Comparison of ENCODE assay signal across 23 cellular contexts in the genomic region with DNA sequence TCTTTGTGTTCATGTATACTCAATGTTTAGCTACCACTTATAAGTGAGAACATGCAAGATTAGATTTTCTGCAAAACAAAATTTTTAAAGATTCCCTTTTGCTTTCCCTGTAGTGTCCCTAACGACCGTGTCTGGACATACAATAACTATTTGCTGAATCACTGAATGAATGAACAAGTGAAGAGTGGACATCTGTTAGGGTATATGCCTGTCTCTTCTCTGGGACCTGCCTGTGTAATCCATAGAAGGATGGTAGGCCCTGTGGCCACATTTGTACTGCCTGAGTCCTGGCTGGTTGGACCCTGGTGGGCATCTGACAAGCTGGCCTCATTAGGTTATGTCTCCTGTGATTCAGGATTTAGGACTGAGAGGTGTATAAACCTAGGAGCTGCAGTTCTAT. TPM values are rescaled to one million over a fixed set of nuclear protein-coding genes. Genes with fewer than 3 reads are reported as not detected.
DNase-seq lines count a peak whose midpoint lies in the region; ATAC-seq and TF ChIP-seq lines count a peak whose summit lies in the region.
"Had no signal": no experiment of that assay in that cellular context is flagged by ENCODE, and none has a peak within 500 bp of the region (broad histone marks: within the 10 kb centered on the region; RNA-seq: fewer than 3 reads in every experiment).

No MANE protein-coding gene starts in this region.

- in situ Hi-C loops in brain microvascular endothelial cell (cut with HindIII; ENCODE audit: low pct_ligation_motif_present, low sequenced_read_pairs) = no loop called here

- H3K27me3 Mint-ChIP-seq in glutamatergic neuron (ENCODE audit: unreplicated experiment) = no peaks in the 10 kb centered on the region

- no peaks in the 10 kb centered on the region; the same call in 1 of the 2 replicates for H3F3A ChIP-seq in MM.1S (ENCODE audit: insufficient read depth, low read length)

- no peaks in the 10 kb centered on the region for H3K9me2 ChIP-seq in MM.1S (replicated peaks; ENCODE audit: insufficient read depth, low read length)

- H3K9me3 ChIP-seq in BLaER1 treated with 17β-estradiol and CSF1 and Interleukin-3, amounts not matched to agents 10 nM and 100 nM (replicated peaks in 1 of 11) = peaks cover 0 to 9% (median 0%) of the 10 kb centered on the region in 11 experiments; a peak in 3 of 22 replicates
- no peaks in the 10 kb centered on the region for H3K9me3 ChIP-seq in MM.1S (replicated peaks; ENCODE audit: insufficient read depth, low read length)
- H3K9me3 ChIP-seq in skeletal muscle tissue (ENCODE audit: control insufficient read depth in 3 of 3, low read length in 3 of 3) = no peaks in the 10 kb centered on the region
- H3K9me3 ChIP-seq in effector memory CD4-positive, alpha-beta T cell (ENCODE audit: control insufficient read depth, low read length) = no peaks in the 10 kb centered on the region
- H3K9me3 ChIP-seq: left lung had no signal

- DNase-seq in MM.1S = no peak
- no peak for DNase-seq in glutamatergic neuron
- no peak for DNase-seq in brain microvascular endothelial cell
- no peak for DNase-seq in effector memory CD4-positive, alpha-beta T cell
- DNase-seq in posterior cingulate gyrus = no peak
- DNase-seq: activated CD4-positive, alpha-beta T cell treated with anti-CD3 and anti-CD28 coated beads for 1 hour; activated naive CD4-positive, alpha-beta T cell; activated T-cell treated with anti-CD3 and anti-CD28 coated beads, Interleukin-2, amount 50 U/mL, for 4 hours; amniotic stem cell; GDM1; H9; immature natural killer cell; left lung; NCI-H1694; NCI-H748 treated with DMSO at 0.1 percent for 48 hours had no signal

- intact Hi-C loops in posterior cingulate gyrus (cut with DNase I) = no loop called here

- H3K4me3 Mint-ChIP-seq in glutamatergic neuron (ENCODE audit: unreplicated experiment) = no peak overlapping the region
- H3K4me3 Mint-ChIP-seq: activated T-cell treated with anti-CD3 and anti-CD28 coated beads, Interleukin-2, amount 50 U/mL, for 4 hours; H9; immature natural killer cell had no signal

- H3K27ac Mint-ChIP-seq in glutamatergic neuron (ENCODE audit: unreplicated experiment) = peak overlapping the region; percentile 79
- H3K27ac Mint-ChIP-seq: H9 had no signal

- no peak for ATAC-seq in HG02973 (IDR thresholded peaks at IDR 0.05; ENCODE audit: unreplicated experiment)
- ATAC-seq: activated T-cell treated with anti-CD3 and anti-CD28 coated beads, Interleukin-2, amount 50 U/mL, for 4 hours; left lung had no signal

- H3K36me3 ChIP-seq in BLaER1 treated with 17β-estradiol and CSF1 and Interleukin-3, amounts not matched to agents 10 nM and 100 nM = no peaks in the 10 kb centered on the region
- H3K36me3 ChIP-seq in MM.1S (replicated peaks; ENCODE audit: insufficient read depth, low read length) (no peaks in the 10 kb centered on the region), skeletal muscle tissue (ENCODE audit: control insufficient read depth in 3 of 3, insufficient read depth in 3 of 3, low read length in 3 of 3) (no peaks in the 10 kb centered on the region), brain microvascular endothelial cell (replicated peaks) (no peaks in the 10 kb centered on the region)
- no peaks in the 10 kb centered on the region for H3K36me3 ChIP-seq in effector memory CD4-positive, alpha-beta T cell (ENCODE audit: control insufficient read depth, insufficient read depth, low read length)
- H3K36me3 ChIP-seq: cardiac muscle cell, left lung had no signal

- H3K4me1 ChIP-seq in BLaER1 treated with 17β-estradiol and CSF1 and Interleukin-3, amounts not matched to agents 10 nM and 100 nM = peaks cover 57 to 82% (median 68%) of the 10 kb centered on the region in 10 experiments
- peaks cover 27% of the 10 kb centered on the region for H3K4me1 ChIP-seq in MM.1S (ENCODE audit: low read length)
- H3K4me1 ChIP-seq in skeletal muscle tissue (ENCODE audit: control insufficient read depth in 3 of 3, insufficient read depth in 3 of 3, low read length in 3 of 3) = peaks cover 0 to 5% (median 0%) of the 10 kb centered on the region in 3 donors
- H3K4me1 ChIP-seq in effector memory CD4-positive, alpha-beta T cell (ENCODE audit: control insufficient read depth, insufficient read depth, low read length, poor library complexity, severe bottlenecking) = no peaks in the 10 kb centered on the region

- peaks cover 30% of the 10 kb centered on the region for H3K4me1 Mint-ChIP-seq in glutamatergic neuron (ENCODE audit: low read depth, unreplicated experiment)

- no peaks in the 10 kb centered on the region for H3K9me3 Mint-ChIP-seq in glutamatergic neuron (ENCODE audit: unreplicated experiment)
- H3K9me3 Mint-ChIP-seq: activated T-cell treated with anti-CD3 and anti-CD28 coated beads, Interleukin-2, amount 50 U/mL, for 4 hours; H9; immature natural killer cell had no signal

- 0 out of 2 replicates have a peak overlapping the region, but pooled peaks have one; percentile 8 for H2AFZ ChIP-seq in MM.1S (ENCODE audit: low read length)

- H3K27ac ChIP-seq in BLaER1 treated with 17β-estradiol and CSF1 and Interleukin-3, amounts not matched to agents 10 nM and 100 nM = peak overlapping the region in 8 of 11 experiments; percentile 12 to 62 (median 44); a peak in 14 of 22 replicates
- H3K27ac ChIP-seq in MM.1S (ENCODE audit: low read length) (no peak overlapping the region), skeletal muscle tissue (ENCODE audit: low read depth, low read length) (peak overlapping the region; percentile 47), brain microvascular endothelial cell (no peak overlapping the region)
- H3K27ac ChIP-seq in effector memory CD4-positive, alpha-beta T cell (ENCODE audit: insufficient read depth, low read length, poor library complexity, severe bottlenecking) = no peak overlapping the region
- H3K27ac ChIP-seq: cardiac muscle cell, KMS-11, left lung had no signal

- no peaks in the 10 kb centered on the region for H3K79me2 ChIP-seq in MM.1S (ENCODE audit: low read length)

- no peak for TF ChIP-seq CTCF in MM.1S (IDR thresholded peaks at IDR 0.05; ENCODE audit: low read length)
- TF ChIP-seq CTCF in glutamatergic neuron (IDR thresholded peaks at IDR 0.05; ENCODE audit: partially characterized antibody, unreplicated experiment) = no peak
- TF ChIP-seq CTCF in brain microvascular endothelial cell (IDR thresholded peaks at IDR 0.05; ENCODE audit: low read depth, low read length, missing control alignments) = no peak

- H3K4me3 ChIP-seq in BLaER1 treated with 17β-estradiol and CSF1 and Interleukin-3, amounts not matched to agents 10 nM and 100 nM = no peak overlapping the region
- no peak overlapping the region for H3K4me3 ChIP-seq in MM.1S (ENCODE audit: low read length)
- no peak overlapping the region for H3K4me3 ChIP-seq in skeletal muscle tissue (ENCODE audit: low read length in 3 of 3)
- no peak overlapping the region for H3K4me3 ChIP-seq in brain microvascular endothelial cell (ENCODE audit: low read depth, low read length)
- no peak overlapping the region for H3K4me3 ChIP-seq in effector memory CD4-positive, alpha-beta T cell (ENCODE audit: insufficient read depth, low read depth, low read length, poor library complexity, severe bottlenecking)
- H3K4me3 ChIP-seq: cardiac muscle cell, left lung had no signal

- H3K9ac ChIP-seq in BLaER1 treated with 17β-estradiol and CSF1 and Interleukin-3, amounts not matched to agents 10 nM and 100 nM = peak overlapping the region in 1 of 11 experiments; percentile 15; a peak in 2 of 22 replicates
- H3K9ac ChIP-seq in MM.1S (ENCODE audit: low read length) (no peak overlapping the region), skeletal muscle tissue (ENCODE audit: low read depth in 1 of 3, low read length in 3 of 3) (no peak overlapping the region)
- H3K9ac ChIP-seq: KMS-11 had no signal

- peaks cover 5% of the 10 kb centered on the region for H3K36me3 Mint-ChIP-seq in glutamatergic neuron (ENCODE audit: unreplicated experiment)
- H3K36me3 Mint-ChIP-seq: immature natural killer cell had no signal

- no peaks in the 10 kb centered on the region for H4K20me1 ChIP-seq in BLaER1 treated with 17β-estradiol and CSF1 and Interleukin-3, amounts not matched to agents 10 nM and 100 nM
- H4K20me1 ChIP-seq in MM.1S (ENCODE audit: insufficient read depth, low read length) = no peaks in the 10 kb centered on the region

- no peaks in the 10 kb centered on the region for H3K27me3 ChIP-seq in BLaER1 treated with 17β-estradiol and CSF1 and Interleukin-3, amounts not matched to agents 10 nM and 100 nM
- H3K27me3 ChIP-seq in MM.1S (replicated peaks; ENCODE audit: insufficient read depth, low read length) (no peaks in the 10 kb centered on the region), skeletal muscle tissue (ENCODE audit: control insufficient read depth in 3 of 3, insufficient read depth in 3 of 3, low read length in 3 of 3) (no peaks in the 10 kb centered on the region), brain microvascular endothelial cell (replicated peaks) (no peaks in the 10 kb centered on the region)
- no peaks in the 10 kb centered on the region for H3K27me3 ChIP-seq in effector memory CD4-positive, alpha-beta T cell (replicated peaks; ENCODE audit: control insufficient read depth, insufficient read depth, low read length, poor library complexity, severe bottlenecking)
- H3K27me3 ChIP-seq: cardiac muscle cell, left lung had no signal

- peak overlapping the region; percentile 50 to 71 (median 59); a peak in 19 of 22 replicates for H3K4me2 ChIP-seq in BLaER1 treated with 17β-estradiol and CSF1 and Interleukin-3, amounts not matched to agents 10 nM and 100 nM
- no peak overlapping the region for H3K4me2 ChIP-seq in MM.1S (ENCODE audit: low read depth, low read length)
- H3K4me2 ChIP-seq: KMS-11 had no signal

RNA-seq across cellular contexts. Expression of a gene that starts 7.4 kb away (rescaled TPM):
- total RNA-seq in glutamatergic neuron (ENCODE audit: unreplicated experiment) = not detected
- 8.9 TPM for total RNA-seq in skeletal muscle tissue
- total RNA-seq: H9 had no signal

RNA-seq across cellular contexts. Expression of a gene that starts 37.9 kb away (rescaled TPM):
- 92.0 TPM for total RNA-seq in glutamatergic neuron (ENCODE audit: unreplicated experiment)
- 26.1 TPM for total RNA-seq in skeletal muscle tissue

RNA-seq across cellular contexts. Expression of a gene that starts 55.5 kb away (rescaled TPM):
- total RNA-seq in glutamatergic neuron (ENCODE audit: unreplicated experiment) = not detected
- total RNA-seq in skeletal muscle tissue = not detected
- total RNA-seq: activated T-cell treated with anti-CD3 and anti-CD28 coated beads, Interleukin-2, amount 50 U/mL, for 4 hours; cardiac muscle cell; H9; HT1080; OCI-LY7; renal cortical epithelial cell had no signal

Comparison
In these comparisons a context has a peak if more than half of its experiments do, and no peak if none do; other contexts are left out.
1. H3K27ac ChIP-seq: peak in BLaER1 treated with 17β-estradiol and CSF1 and Interleukin-3, amounts not matched to agents 10 nM and 100 nM (8 of 11) and skeletal muscle tissue (single experiment); none in MM.1S (single experiment), brain microvascular endothelial cell (single experiment) and effector memory CD4-positive, alpha-beta T cell (single experiment).